ENCODE assay signal across 8 cellular contexts in genomic region chr10:22324893-22325271, GRCh38. TPM values are rescaled to one million over a fixed set of nuclear protein-coding genes. Genes with fewer than 3 reads are reported as not detected.
DNase-seq lines count a peak whose midpoint lies in the region; ATAC-seq and TF ChIP-seq lines count a peak whose summit lies in the region.

No MANE protein-coding gene starts in this region.

- intact Hi-C loops in natural killer cell (cut with micrococcal nuclease) = loop anchor here (1.0 to 10.0 kb wide), 3 partner anchors 10 to 390 kb away; partner anchors contain the start of genes DNAJC1 and PIP4K2A

- ATAC-seq in natural killer cell (no peak), HG02970 (IDR thresholded peaks at IDR 0.05; ENCODE audit: low FRiP score, unreplicated experiment) (no peak)
- no peak for ATAC-seq in activated CD4-positive, CD25-positive, alpha-beta regulatory T cell treated with anti-CD3 and anti-CD28 coated beads, Interleukin-2, amount 50 U/mL, for 24 hours

- peaks cover 13% of the 10 kb centered on the region for H3K27me3 ChIP-seq in BE2C

- H3K9me3 ChIP-seq in BE2C = no peaks in the 10 kb centered on the region

- H3K4me1 ChIP-seq in BE2C = peaks cover 17% of the 10 kb centered on the region

- H3K27me3 Mint-ChIP-seq in natural killer cell (ENCODE audit: low read depth in 2 of 2) = peaks cover 16 to 30% of the 10 kb centered on the region in 2 donors

- H3K27ac Mint-ChIP-seq in natural killer cell = peak overlapping the region; percentile 41 to 77

- no peak for DNase-seq in BE2C
- no peak for DNase-seq in Jurkat, Clone E6-1 (ENCODE audit: low read depth, low spot score)
- DNase-seq in natural killer cell = no peak
- DNase-seq in NCI-H2107 (lab: John Stamatoyannopoulos, UW) = no peak
- DNase-seq in AG20443 (ENCODE audit: low spot score) = no peak

- H3K27ac ChIP-seq in cingulate gyrus (ENCODE audit: low read depth, low read length) = peak overlapping the region; percentile 47

- no peaks in the 10 kb centered on the region for H3K9me3 Mint-ChIP-seq in natural killer cell

- H3K4me1 Mint-ChIP-seq in natural killer cell = peaks cover 39 to 48% of the 10 kb centered on the region in 2 donors

- H3K36me3 Mint-ChIP-seq in natural killer cell = peaks cover 8% of the 10 kb centered on the region

- H3K36me3 ChIP-seq in BE2C = peaks cover 16% of the 10 kb centered on the region

- peak overlapping the region; percentile 64 for H3K4me3 ChIP-seq in BE2C (ENCODE audit: low read depth, low read length)
- H3K4me3 ChIP-seq in Jurkat, Clone E6-1 (ENCODE audit: low read length) = peak overlapping the region; percentile 55

- H3K4me3 Mint-ChIP-seq in natural killer cell = peak overlapping the region; percentile 91

- TF ChIP-seq CTCF in BE2C (IDR thresholded peaks at IDR 0.05; ENCODE audit: low read depth, low read length) (no peak), natural killer cell (IDR thresholded peaks at IDR 0.05) (no peak)

RNA-seq across cellular contexts. Expression of gene BMI1, which starts 4.0 kb away (rescaled TPM):
- 48.1 TPM for polyA plus RNA-seq in BE2C (2012; ENCODE audit: insufficient read depth, insufficient read length, low read depth)
- polyA plus RNA-seq in Jurkat, Clone E6-1 (2012; ENCODE audit: insufficient read depth, insufficient read length) = 68.3 TPM
- total RNA-seq in natural killer cell = 10 to 100 TPM; 60.5 to 69.8 (median 66.4) TPM

RNA-seq across cellular contexts. Expression of gene COMMD3, which starts 8.7 kb away (rescaled TPM):
- 62.5 TPM for polyA plus RNA-seq in BE2C (2012; ENCODE audit: insufficient read depth, insufficient read length, low read depth)
- polyA plus RNA-seq in Jurkat, Clone E6-1 (2012; ENCODE audit: insufficient read depth, insufficient read length) = 127 TPM
- total RNA-seq in natural killer cell = 10 to 100 TPM; 43.1 to 48.3 (median 44.2) TPM

RNA-seq across cellular contexts. Expression of gene SPAG6, which starts 20.4 kb away (rescaled TPM):
- polyA plus RNA-seq in BE2C (2012; ENCODE audit: insufficient read depth, insufficient read length, low read depth) = 0.73 TPM
- not detected for polyA plus RNA-seq in Jurkat, Clone E6-1 (2012; ENCODE audit: insufficient read depth, insufficient read length)
- total RNA-seq in natural killer cell = under 1 TPM in 2 of 3 donors, not detected in 1; 0.35 to 0.79 TPM
